Comparison of ENCODE assay signal across 8 cellular contexts in the genomic region with DNA sequence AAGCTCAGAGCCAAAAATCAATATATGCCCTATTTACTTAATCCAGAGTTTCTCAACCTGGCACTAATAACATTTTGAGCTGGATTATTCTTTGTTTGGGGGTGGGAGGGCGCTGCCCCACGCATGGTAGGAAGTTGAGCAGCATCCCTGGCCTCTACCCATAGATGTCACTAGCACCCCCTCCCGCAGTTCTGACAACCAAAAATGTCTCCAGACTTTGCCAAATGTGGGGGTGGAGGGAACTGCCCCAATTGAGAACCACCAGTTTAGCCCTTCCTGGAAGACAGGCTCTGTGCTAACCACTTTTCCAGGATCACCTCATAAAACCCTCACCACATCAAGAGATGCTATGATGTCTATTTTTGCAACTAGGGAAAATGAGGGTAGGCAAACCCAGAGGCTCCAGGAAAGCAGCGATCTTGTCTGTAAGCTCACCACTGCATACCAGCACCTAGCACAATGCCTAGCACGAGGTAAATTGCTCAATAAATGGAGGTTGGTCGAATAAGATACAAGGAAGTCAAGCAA. TPM values are rescaled to one million over a fixed set of nuclear protein-coding genes. Genes with fewer than 3 reads are reported as not detected.
A peak's percentile ranks its signal among the peaks of the same experiment; 100 is the strongest.
DNase-seq lines count a peak whose midpoint lies in the region; ATAC-seq and TF ChIP-seq lines count a peak whose summit lies in the region.

No MANE protein-coding gene starts in this region.

- DNase-seq in AG20443 (ENCODE audit: low spot score) (peak; percentile 57), GM19240 (ENCODE audit: insufficient read length, low spot score) (peak; percentile 77), RWPE2 (ENCODE audit: low spot score) (no peak), brain microvascular endothelial cell (no peak), lung (ENCODE audit: low spot score) (no peak), inferior parietal cortex (ENCODE audit: extremely low spot score) (no peak), DMS79 (lab: John Stamatoyannopoulos, UW) (no peak)
- peak; percentile 50 to 69 for DNase-seq in stimulated activated naive CD8-positive, alpha-beta T cell treated with anti-CD3 and anti-CD28 coated beads, Interleukin-15, amount 100 ng/mL, for 72 hours

- no peaks in the 10 kb centered on the region for H3K27me3 Mint-ChIP-seq in stimulated activated naive CD8-positive, alpha-beta T cell treated with anti-CD3 and anti-CD28 coated beads, Interleukin-15, amount 100 ng/mL, for 72 hours

- 3 to 5% methylated on average over 6 of the region's 6 CpGs for WGBS in lung, 2 donors

- peak overlapping the region; percentile 74 for H3K27ac ChIP-seq in RWPE2 (ENCODE audit: poor library complexity, severe bottlenecking)
- peak overlapping the region; percentile 89 for H3K27ac ChIP-seq in brain microvascular endothelial cell
- H3K27ac ChIP-seq in lung (ENCODE audit: low read depth in 1 of 2, low read length in 1 of 2) = peak overlapping the region; percentile 97 to 99

- peak overlapping the region; percentile 94 to 95 for H3K4me3 Mint-ChIP-seq in stimulated activated naive CD8-positive, alpha-beta T cell treated with anti-CD3 and anti-CD28 coated beads, Interleukin-15, amount 100 ng/mL, for 72 hours

- H3K4me1 Mint-ChIP-seq in stimulated activated naive CD8-positive, alpha-beta T cell treated with anti-CD3 and anti-CD28 coated beads, Interleukin-15, amount 100 ng/mL, for 72 hours = peaks cover 77% of the 10 kb centered on the region

- H3K9me3 Mint-ChIP-seq in stimulated activated naive CD8-positive, alpha-beta T cell treated with anti-CD3 and anti-CD28 coated beads, Interleukin-15, amount 100 ng/mL, for 72 hours = no peaks in the 10 kb centered on the region

- TF ChIP-seq CTCF in RWPE2 (IDR thresholded peaks at IDR 0.05; ENCODE audit: poor library complexity, severe bottlenecking) (peak; percentile 60), brain microvascular endothelial cell (IDR thresholded peaks at IDR 0.05; ENCODE audit: low read depth, low read length, missing control alignments) (peak; percentile 70), lung (IDR thresholded peaks at IDR 0.05; ENCODE audit: control extremely low read depth, extremely low read depth) (no peak)

- H3K27me3 ChIP-seq in RWPE2 (ENCODE audit: insufficient read depth, poor library complexity, severe bottlenecking) = no peaks in the 10 kb centered on the region
- H3K27me3 ChIP-seq in brain microvascular endothelial cell (replicated peaks) = no peaks in the 10 kb centered on the region
- H3K27me3 ChIP-seq in lung (ENCODE audit: control insufficient read depth, insufficient read depth) = no peaks in the 10 kb centered on the region

- peak overlapping the region; percentile 100 for H3K27ac Mint-ChIP-seq in stimulated activated naive CD8-positive, alpha-beta T cell treated with anti-CD3 and anti-CD28 coated beads, Interleukin-15, amount 100 ng/mL, for 72 hours

- H3K4me3 ChIP-seq in RWPE2 (ENCODE audit: severe bottlenecking) (peak overlapping the region; percentile 88), brain microvascular endothelial cell (ENCODE audit: low read depth, low read length) (peak overlapping the region; percentile 94), lung (peak overlapping the region; percentile 90)

- H3K9me3 ChIP-seq in RWPE2 (ENCODE audit: severe bottlenecking) = no peaks in the 10 kb centered on the region
- no peaks in the 10 kb centered on the region for H3K9me3 ChIP-seq in lung (ENCODE audit: control insufficient read depth in 2 of 2, insufficient read depth in 1 of 2, low read length in 1 of 2)

- in situ Hi-C loops in brain microvascular endothelial cell (cut with HindIII; ENCODE audit: low pct_ligation_motif_present, low sequenced_read_pairs) = no loop called here

- H3K36me3 ChIP-seq in RWPE2 (ENCODE audit: low read depth) (peaks cover 29% of the 10 kb centered on the region), brain microvascular endothelial cell (replicated peaks) (peaks cover 29% of the 10 kb centered on the region), lung (ENCODE audit: control insufficient read depth in 2 of 2, insufficient read depth in 2 of 2, low read length in 2 of 2) (peaks cover 4 to 25% of the 10 kb centered on the region in 2 donors)

- no peak for ATAC-seq in RWPE2 (ENCODE audit: low read depth)
- no peak for ATAC-seq in lung (ENCODE audit: insufficient read depth, low FRiP score)
- ATAC-seq in stimulated activated naive CD8-positive, alpha-beta T cell treated with anti-CD3 and anti-CD28 coated beads, Interleukin-15, amount 100 ng/mL, for 72 hours = peak; percentile 39

- H3K4me1 ChIP-seq in RWPE2 (ENCODE audit: insufficient read depth, poor library complexity, severe bottlenecking) (peaks cover 3% of the 10 kb centered on the region), lung (ENCODE audit: control insufficient read depth in 2 of 2, insufficient read depth in 2 of 2, low read length in 2 of 2) (peaks cover 13 to 14% of the 10 kb centered on the region in 2 donors)

RNA-seq across cellular contexts. Expression of a gene that starts 1.1 kb away (rescaled TPM):
- 100 to 1,000 TPM in 1 of 2 donors, 10 to 100 TPM in 1; 77.2 to 144 TPM for total RNA-seq in lung
- 100 to 1,000 TPM; 226 to 422 TPM for polyA plus RNA-seq in lung

RNA-seq across cellular contexts. Expression of a gene that starts 3.9 kb away (rescaled TPM):
- total RNA-seq in lung = 10 to 100 TPM; 33.4 to 75.0 TPM
- 100 to 1,000 TPM in 1 of 2 donors, 10 to 100 TPM in 1; 78.8 to 112 TPM for polyA plus RNA-seq in lung

RNA-seq across cellular contexts. Expression of a gene that starts 9.7 kb away (rescaled TPM):
- 10 to 100 TPM; 54.7 to 63.0 TPM for total RNA-seq in lung
- polyA plus RNA-seq in lung = 10 to 100 TPM; 29.5 to 31.5 TPM

RNA-seq across cellular contexts. Expression of a gene that starts 18.2 kb away (rescaled TPM):
- not detected for total RNA-seq in lung
- under 1 TPM in 1 of 2 donors, not detected in 1; 0.02 TPM for polyA plus RNA-seq in lung

RNA-seq across cellular contexts. Expression of a gene that starts 37.0 kb away (rescaled TPM):
- total RNA-seq in lung = 10 to 100 TPM; 10.7 to 17.1 TPM
- polyA plus RNA-seq in lung = 10 to 100 TPM in 1 of 2 donors, 1 to 10 TPM in 1; 6.8 to 13.0 TPM

Comparison
In these comparisons a context has a peak if more than half of its experiments do, and no peak if none do; other contexts are left out.
1. DNase-seq: peak in AG20443 (single experiment), GM19240 (single experiment) and stimulated activated naive CD8-positive, alpha-beta T cell treated with anti-CD3 and anti-CD28 coated beads, Interleukin-15, amount 100 ng/mL, for 72 hours (2 of 2); none in RWPE2 (single experiment), brain microvascular endothelial cell (single experiment), lung (single experiment), inferior parietal cortex (single experiment) and DMS79 (single experiment).
2. Peak in every context shown above with its lines, with median percentiles within 50 percentile points of each other: H3K27ac ChIP-seq and H3K4me3 ChIP-seq.